13 cellular contexts compared by ENCODE assay signal in genomic region chr16:48862087-48862532, GRCh38.
A peak's percentile ranks its signal among the peaks of the same experiment; 100 is the strongest.
DNase-seq lines count a peak whose midpoint lies in the region; ATAC-seq and TF ChIP-seq lines count a peak whose summit lies in the region.
"Had no signal": no experiment of that assay in that cellular context is flagged by ENCODE, and none has a peak within 500 bp of the region (broad histone marks: within the 10 kb centered on the region; RNA-seq: fewer than 3 reads in every experiment).

No MANE protein-coding gene starts in this region.

- no peak overlapping the region for H3K27ac ChIP-seq in 22Rv1
- no peak overlapping the region for H3K27ac ChIP-seq in GM23338 (ENCODE audit: low read depth)
- H3K27ac ChIP-seq in SU-DHL-6 (ENCODE audit: low read depth, low read length), result no peak overlapping the region; the same call in 1 of the 2 replicates
- H3K27ac ChIP-seq: body of pancreas had no signal

- TF ChIP-seq CTCF in 22Rv1 (IDR thresholded peaks at IDR 0.05), result 0 out of 2 replicates have a peak, but pooled peaks have one; percentile 7
- peak; percentile 59 to 63 for TF ChIP-seq CTCF in GM23338 (conservative IDR thresholded peaks at IDR 0.05; ENCODE audit: low read depth in 2 of 2)
- TF ChIP-seq CTCF in SU-DHL-6 (IDR thresholded peaks at IDR 0.05; ENCODE audit: insufficient read depth, low read length, poor library complexity, severe bottlenecking), result no peak
- peak; percentile 22 for TF ChIP-seq CTCF in glutamatergic neuron (IDR thresholded peaks at IDR 0.05; ENCODE audit: partially characterized antibody, unreplicated experiment)

- H2AFZ ChIP-seq in GM23338 (no peak overlapping the region; the same call in 1 of the 2 replicates), SU-DHL-6 (ENCODE audit: low read depth, low read length, severe bottlenecking) (peak overlapping the region; percentile 74)

- H3K4me1 Mint-ChIP-seq in GM23338, result no peaks in the 10 kb centered on the region; the same call in 2 of the 3 replicates
- no peaks in the 10 kb centered on the region for H3K4me1 Mint-ChIP-seq in glutamatergic neuron (ENCODE audit: low read depth, unreplicated experiment)
- no peaks in the 10 kb centered on the region for H3K4me1 Mint-ChIP-seq in activated T-helper 17 cell treated with anti-CD3 and anti-CD28 coated beads, Interleukin-2, amount 50 U/mL, for 72 hours

- H3K9me3 Mint-ChIP-seq in GM23338, result no peaks in the 10 kb centered on the region
- H3K9me3 Mint-ChIP-seq in glutamatergic neuron (ENCODE audit: unreplicated experiment), result no peaks in the 10 kb centered on the region
- peaks cover 13% of the 10 kb centered on the region for H3K9me3 Mint-ChIP-seq in activated T-helper 17 cell treated with anti-CD3 and anti-CD28 coated beads, Interleukin-2, amount 50 U/mL, for 72 hours
- H3K9me3 Mint-ChIP-seq: T-helper 1 cell treated with Interleukin-12 subunit alpha and Interleukin-12 subunit beta and Interleukin-4 antibody, amounts not matched to agents 30 μg/mL and 1 μg/mL, for 36 hours had no signal

- H3K4me3 Mint-ChIP-seq in GM23338 (no peak overlapping the region), glutamatergic neuron (ENCODE audit: unreplicated experiment) (no peak overlapping the region)
- H3K4me3 Mint-ChIP-seq in activated T-helper 17 cell treated with anti-CD3 and anti-CD28 coated beads, Interleukin-2, amount 50 U/mL, for 72 hours, result no peak overlapping the region
- H3K4me3 Mint-ChIP-seq: T-helper 1 cell treated with Interleukin-12 subunit alpha and Interleukin-12 subunit beta and Interleukin-4 antibody, amounts not matched to agents 30 μg/mL and 1 μg/mL, for 36 hours had no signal

- H3K4me2 ChIP-seq in GM23338 (no peak overlapping the region), SU-DHL-6 (ENCODE audit: low read depth, low read length, poor library complexity, severe bottlenecking) (no peak overlapping the region)

- no peaks in the 10 kb centered on the region for H3K79me2 ChIP-seq in GM23338 (replicated peaks; ENCODE audit: insufficient read depth)
- H3K79me2 ChIP-seq in SU-DHL-6 (ENCODE audit: insufficient read depth, low read length), result no peaks in the 10 kb centered on the region

- no peaks in the 10 kb centered on the region for H3K36me3 Mint-ChIP-seq in GM23338 (ENCODE audit: low read depth)
- no peaks in the 10 kb centered on the region for H3K36me3 Mint-ChIP-seq in glutamatergic neuron (ENCODE audit: unreplicated experiment)
- H3K36me3 Mint-ChIP-seq in activated T-helper 17 cell treated with anti-CD3 and anti-CD28 coated beads, Interleukin-2, amount 50 U/mL, for 72 hours (ENCODE audit: low read depth), result no peaks in the 10 kb centered on the region

- H3K36me3 ChIP-seq in GM23338 (ENCODE audit: insufficient read depth), result no peaks in the 10 kb centered on the region
- peaks cover 5% of the 10 kb centered on the region; the same call in 1 of the 2 replicates for H3K36me3 ChIP-seq in SU-DHL-6 (ENCODE audit: low read length)

- no peak overlapping the region for H3K9ac ChIP-seq in SU-DHL-6 (ENCODE audit: low read length)

- H3K9me3 ChIP-seq in SU-DHL-6 (ENCODE audit: insufficient read depth, low read length), result peaks cover 5% of the 10 kb centered on the region; the same call in 1 of the 2 replicates

- ATAC-seq in GM23338, result peak; percentile 72
- ATAC-seq in GM21619 (IDR thresholded peaks at IDR 0.05; ENCODE audit: unreplicated experiment), result no peak
- ATAC-seq in activated T-helper 17 cell treated with anti-CD3 and anti-CD28 coated beads, Interleukin-2, amount 50 U/mL, for 72 hours (replicated peaks), result no peak
- ATAC-seq in esophagus mucosa, result no peak
- no peak for ATAC-seq in GM18907 (IDR thresholded peaks at IDR 0.05; ENCODE audit: unreplicated experiment)
- ATAC-seq: body of pancreas, sciatic nerve had no signal

- DNase-seq in GM23338 (ENCODE audit: low spot score), result peak; percentile 60
- DNase-seq in glutamatergic neuron, result no peak
- DNase-seq: AML-193; body of pancreas; stimulated activated CD8-positive, alpha-beta memory T cell treated with anti-CD3 and anti-CD28 coated beads, Interleukin-4, amount 100 ng/mL, for 48 hours had no signal

- H3K27me3 ChIP-seq in GM23338 (ENCODE audit: insufficient read depth), result no peaks in the 10 kb centered on the region
- H3K27me3 ChIP-seq in SU-DHL-6 (ENCODE audit: low read length), result no peaks in the 10 kb centered on the region

- H3K27me3 Mint-ChIP-seq in GM23338 (ENCODE audit: insufficient read depth, low read depth, poor library complexity), result peaks cover 6% of the 10 kb centered on the region
- peaks cover 2% of the 10 kb centered on the region for H3K27me3 Mint-ChIP-seq in glutamatergic neuron (ENCODE audit: unreplicated experiment)
- no peaks in the 10 kb centered on the region for H3K27me3 Mint-ChIP-seq in activated T-helper 17 cell treated with anti-CD3 and anti-CD28 coated beads, Interleukin-2, amount 50 U/mL, for 72 hours

- no peaks in the 10 kb centered on the region for H3F3A ChIP-seq in GM23338 (replicated peaks; ENCODE audit: low read depth)
- no peaks in the 10 kb centered on the region for H3F3A ChIP-seq in SU-DHL-6 (ENCODE audit: insufficient read depth)

- H3K9me2 ChIP-seq in GM23338 (ENCODE audit: insufficient read depth), result no peaks in the 10 kb centered on the region
- H3K9me2 ChIP-seq in SU-DHL-6 (replicated peaks; ENCODE audit: insufficient read depth, low read length), result no peaks in the 10 kb centered on the region

- H3K4me1 ChIP-seq in GM23338 (ENCODE audit: insufficient read depth), result no peaks in the 10 kb centered on the region
- H3K4me1 ChIP-seq: body of pancreas had no signal

- H3K27ac Mint-ChIP-seq in GM23338, result no peak overlapping the region
- no peak overlapping the region for H3K27ac Mint-ChIP-seq in glutamatergic neuron (ENCODE audit: unreplicated experiment)
- H3K27ac Mint-ChIP-seq in activated T-helper 17 cell treated with anti-CD3 and anti-CD28 coated beads, Interleukin-2, amount 50 U/mL, for 72 hours, result no peak overlapping the region
- H3K27ac Mint-ChIP-seq: T-helper 1 cell treated with Interleukin-12 subunit alpha and Interleukin-12 subunit beta and Interleukin-4 antibody, amounts not matched to agents 30 μg/mL and 1 μg/mL, for 36 hours had no signal

- no peak overlapping the region for H3K4me3 ChIP-seq in GM23338
- no peak overlapping the region for H3K4me3 ChIP-seq in SU-DHL-6 (ENCODE audit: insufficient read depth, low read length, poor library complexity, severe bottlenecking)
- H3K4me3 ChIP-seq: body of pancreas had no signal

- no peaks in the 10 kb centered on the region for H4K20me1 ChIP-seq in GM23338 (replicated peaks; ENCODE audit: insufficient read depth)
- H4K20me1 ChIP-seq in SU-DHL-6 (ENCODE audit: low read depth, low read length), result no peaks in the 10 kb centered on the region

TF ChIP-seq in GM23338, 12 proteins besides CTCF, POLR2A, EP300 and RAD21:
- TF ChIP-seq NANOG (IDR thresholded peaks at IDR 0.05; ENCODE audit: borderline replicate concordance) (no peak), EZH2 (IDR thresholded peaks at IDR 0.05; ENCODE audit: low read depth, unreplicated experiment) (no peak)
